1 cellular context compared by ENCODE assay signal in the genomic region with DNA sequence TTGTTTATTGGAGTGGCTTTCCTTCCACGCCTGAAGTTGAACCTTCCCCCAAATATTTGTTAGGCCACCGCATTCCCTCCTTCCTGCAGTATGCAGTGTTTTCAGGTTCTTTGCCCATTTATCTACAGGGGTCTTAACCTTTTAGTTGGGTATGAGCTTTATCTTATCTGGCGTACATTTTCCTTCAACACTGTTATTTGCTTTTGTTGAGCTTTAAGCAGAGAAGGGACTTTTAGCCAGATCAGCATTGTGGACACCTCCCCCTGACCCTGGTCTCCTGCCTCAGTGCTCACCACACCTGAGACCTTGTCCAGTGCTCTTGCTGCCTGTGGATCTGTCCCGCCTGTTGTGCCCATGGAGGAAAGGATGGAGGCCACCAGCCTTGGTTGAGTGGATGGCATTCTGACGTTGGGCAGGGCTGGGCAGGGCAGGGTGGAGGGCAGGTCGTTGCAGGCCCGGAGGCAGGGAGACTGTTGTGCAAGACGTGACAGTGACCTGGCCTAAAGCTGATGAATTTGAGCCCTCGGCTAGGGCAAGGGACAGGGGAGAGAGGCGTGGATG.
TF ChIP-seq lines count a peak whose summit lies in the region.

No MANE protein-coding gene starts in this region.

TF ChIP-seq in HepG2, 621 proteins besides CTCF, POLR2A, EP300 and RAD21 (continues in another document):
- TF ChIP-seq IRF9 (CRISPR knock-in tag; IDR thresholded peaks at IDR 0.05; ENCODE audit: borderline replicate concordance) (0 out of 2 replicates have a peak, but pooled peaks have one; percentile 11), SP5 (CRISPR knock-in tag; IDR thresholded peaks at IDR 0.05; ENCODE audit: borderline replicate concordance, low read depth) (peak; percentile 64; the same call in 1 of the 2 replicates), ZFAT (CRISPR knock-in tag; conservative IDR thresholded peaks at IDR 0.05) (no peak), MED8 (CRISPR knock-in tag; IDR thresholded peaks at IDR 0.05; ENCODE audit: insufficient replicate concordance) (peak; percentile 41), SETDB1 (CRISPR knock-in tag; IDR thresholded peaks at IDR 0.05; ENCODE audit: borderline replicate concordance) (no peak), ZNF430 (CRISPR knock-in tag; IDR thresholded peaks at IDR 0.05) (no peak), RARA (CRISPR knock-in tag; IDR thresholded peaks at IDR 0.05) (peak; percentile 68), MAFF (IDR thresholded peaks at IDR 0.05; ENCODE audit: low read depth, low read length) (0 out of 2 replicates have a peak, but pooled peaks have one; percentile 36), ZNF672 (CRISPR knock-in tag; IDR thresholded peaks at IDR 0.05) (no peak), MIER3 (CRISPR knock-in tag; IDR thresholded peaks at IDR 0.05; ENCODE audit: borderline replicate concordance) (no peak), ISL2 (CRISPR knock-in tag; IDR thresholded peaks at IDR 0.05) (peak; percentile 73; the same call in 1 of the 2 replicates), ZMYM4 (CRISPR knock-in tag; IDR thresholded peaks at IDR 0.05) (no peak), ZKSCAN8 (CRISPR knock-in tag; IDR thresholded peaks at IDR 0.05; ENCODE audit: borderline replicate concordance) (no peak), POLR2AphosphoS5 (IDR thresholded peaks at IDR 0.05; ENCODE audit: low read depth, low read length) (peak; percentile 47; the same call in 1 of the 2 replicates), NCOA2 (CRISPR knock-in tag; IDR thresholded peaks at IDR 0.05) (peak; percentile 67), FOXO4 (CRISPR knock-in tag; conservative IDR thresholded peaks at IDR 0.05) (no peak), ZNF101 (CRISPR knock-in tag; IDR thresholded peaks at IDR 0.05; ENCODE audit: borderline replicate concordance, low read depth) (no peak), ZBTB7B (CRISPR knock-in tag; IDR thresholded peaks at IDR 0.05) (no peak), ELF4 (CRISPR knock-in tag; IDR thresholded peaks at IDR 0.05; ENCODE audit: borderline replicate concordance) (no peak), FOSL1 (CRISPR knock-in tag; IDR thresholded peaks at IDR 0.05; ENCODE audit: borderline replicate concordance) (no peak), PPARG (CRISPR knock-in tag; conservative IDR thresholded peaks at IDR 0.05) (peak; percentile 97), ZNF503 (CRISPR knock-in tag; IDR thresholded peaks at IDR 0.05) (peak; percentile 60; the same call in 1 of the 2 replicates), RXRB (CRISPR knock-in tag; IDR thresholded peaks at IDR 0.05; ENCODE audit: borderline replicate concordance) (peak; percentile 78; the same call in 1 of the 2 replicates), MYC (CRISPR knock-in tag; IDR thresholded peaks at IDR 0.05; ENCODE audit: borderline replicate concordance) (no peak), MAFK (conservative IDR thresholded peaks at IDR 0.05 in 1 of 2, IDR thresholded peaks at IDR 0.05 in 1 of 2; ENCODE audit: low read length in 2 of 2) (peak; percentile 60 to 73), ZNF337 (CRISPR knock-in tag; IDR thresholded peaks at IDR 0.05; ENCODE audit: borderline replicate concordance, low read depth) (no peak), ARNTL (CRISPR knock-in tag; IDR thresholded peaks at IDR 0.05) (peak; percentile 30; the same call in 1 of the 2 replicates), ZFX (CRISPR knock-in tag; IDR thresholded peaks at IDR 0.05; ENCODE audit: low read depth) (peak; percentile 57), ZNF558 (CRISPR knock-in tag; IDR thresholded peaks at IDR 0.05; ENCODE audit: borderline replicate concordance) (no peak), FIP1L1 (IDR thresholded peaks at IDR 0.05; ENCODE audit: borderline replicate concordance, insufficient read depth, low read depth, low read length) (no peak), TP53 (CRISPR knock-in tag; conservative IDR thresholded peaks at IDR 0.05) (no peak), TBX2 (CRISPR knock-in tag; IDR thresholded peaks at IDR 0.05; ENCODE audit: borderline replicate concordance) (peak; percentile 16; the same call in 1 of the 2 replicates), MLX (CRISPR knock-in tag; IDR thresholded peaks at IDR 0.05) (no peak)
- TF ChIP-seq, protein P1, sequence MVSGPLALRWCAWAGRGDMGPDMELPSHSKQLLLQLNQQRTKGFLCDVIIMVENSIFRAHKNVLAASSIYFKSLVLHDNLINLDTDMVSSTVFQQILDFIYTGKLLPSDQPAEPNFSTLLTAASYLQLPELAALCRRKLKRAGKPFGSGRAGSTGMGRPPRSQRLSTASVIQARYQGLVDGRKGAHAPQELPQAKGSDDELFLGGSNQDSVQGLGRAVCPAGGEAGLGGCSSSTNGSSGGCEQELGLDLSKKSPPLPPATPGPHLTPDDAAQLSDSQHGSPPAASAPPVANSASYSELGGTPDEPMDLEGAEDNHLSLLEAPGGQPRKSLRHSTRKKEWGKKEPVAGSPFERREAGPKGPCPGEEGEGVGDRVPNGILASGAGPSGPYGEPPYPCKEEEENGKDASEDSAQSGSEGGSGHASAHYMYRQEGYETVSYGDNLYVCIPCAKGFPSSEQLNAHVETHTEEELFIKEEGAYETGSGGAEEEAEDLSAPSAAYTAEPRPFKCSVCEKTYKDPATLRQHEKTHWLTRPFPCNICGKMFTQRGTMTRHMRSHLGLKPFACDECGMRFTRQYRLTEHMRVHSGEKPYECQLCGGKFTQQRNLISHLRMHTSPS (CRISPR knock-in tag; IDR thresholded peaks at IDR 0.05; ENCODE audit: low read depth): 0 out of 2 replicates have a peak, but pooled peaks have one; percentile 16
- TF ChIP-seq, protein P2, sequence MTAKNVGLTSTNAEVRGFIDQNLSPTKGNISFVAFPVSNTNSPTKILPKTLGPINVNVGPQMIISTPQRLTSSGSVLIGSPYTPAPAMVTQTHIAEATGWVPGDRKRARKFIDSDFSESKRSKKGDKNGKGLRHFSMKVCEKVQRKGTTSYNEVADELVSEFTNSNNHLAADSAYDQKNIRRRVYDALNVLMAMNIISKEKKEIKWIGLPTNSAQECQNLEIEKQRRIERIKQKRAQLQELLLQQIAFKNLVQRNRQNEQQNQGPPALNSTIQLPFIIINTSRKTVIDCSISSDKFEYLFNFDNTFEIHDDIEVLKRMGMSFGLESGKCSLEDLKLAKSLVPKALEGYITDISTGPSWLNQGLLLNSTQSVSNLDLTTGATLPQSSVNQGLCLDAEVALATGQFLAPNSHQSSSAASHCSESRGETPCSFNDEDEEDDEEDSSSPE (CRISPR knock-in tag; IDR thresholded peaks at IDR 0.05): 0 out of 2 replicates have a peak, but pooled peaks have one; percentile 7
- TF ChIP-seq, protein P3, sequence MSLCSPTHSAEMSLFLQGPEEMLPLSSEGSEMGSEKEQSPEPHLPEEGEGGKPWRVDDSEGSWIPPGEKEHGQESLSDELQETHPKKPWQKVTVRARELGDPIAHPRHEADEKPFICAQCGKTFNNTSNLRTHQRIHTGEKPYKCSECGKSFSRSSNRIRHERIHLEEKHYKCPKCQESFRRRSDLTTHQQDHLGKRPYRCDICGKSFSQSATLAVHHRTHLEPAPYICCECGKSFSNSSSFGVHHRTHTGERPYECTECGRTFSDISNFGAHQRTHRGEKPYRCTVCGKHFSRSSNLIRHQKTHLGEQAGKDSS (CRISPR knock-in tag; IDR thresholded peaks at IDR 0.05; ENCODE audit: borderline replicate concordance, low read depth): peak; percentile 96
- TF ChIP-seq, protein P4, sequence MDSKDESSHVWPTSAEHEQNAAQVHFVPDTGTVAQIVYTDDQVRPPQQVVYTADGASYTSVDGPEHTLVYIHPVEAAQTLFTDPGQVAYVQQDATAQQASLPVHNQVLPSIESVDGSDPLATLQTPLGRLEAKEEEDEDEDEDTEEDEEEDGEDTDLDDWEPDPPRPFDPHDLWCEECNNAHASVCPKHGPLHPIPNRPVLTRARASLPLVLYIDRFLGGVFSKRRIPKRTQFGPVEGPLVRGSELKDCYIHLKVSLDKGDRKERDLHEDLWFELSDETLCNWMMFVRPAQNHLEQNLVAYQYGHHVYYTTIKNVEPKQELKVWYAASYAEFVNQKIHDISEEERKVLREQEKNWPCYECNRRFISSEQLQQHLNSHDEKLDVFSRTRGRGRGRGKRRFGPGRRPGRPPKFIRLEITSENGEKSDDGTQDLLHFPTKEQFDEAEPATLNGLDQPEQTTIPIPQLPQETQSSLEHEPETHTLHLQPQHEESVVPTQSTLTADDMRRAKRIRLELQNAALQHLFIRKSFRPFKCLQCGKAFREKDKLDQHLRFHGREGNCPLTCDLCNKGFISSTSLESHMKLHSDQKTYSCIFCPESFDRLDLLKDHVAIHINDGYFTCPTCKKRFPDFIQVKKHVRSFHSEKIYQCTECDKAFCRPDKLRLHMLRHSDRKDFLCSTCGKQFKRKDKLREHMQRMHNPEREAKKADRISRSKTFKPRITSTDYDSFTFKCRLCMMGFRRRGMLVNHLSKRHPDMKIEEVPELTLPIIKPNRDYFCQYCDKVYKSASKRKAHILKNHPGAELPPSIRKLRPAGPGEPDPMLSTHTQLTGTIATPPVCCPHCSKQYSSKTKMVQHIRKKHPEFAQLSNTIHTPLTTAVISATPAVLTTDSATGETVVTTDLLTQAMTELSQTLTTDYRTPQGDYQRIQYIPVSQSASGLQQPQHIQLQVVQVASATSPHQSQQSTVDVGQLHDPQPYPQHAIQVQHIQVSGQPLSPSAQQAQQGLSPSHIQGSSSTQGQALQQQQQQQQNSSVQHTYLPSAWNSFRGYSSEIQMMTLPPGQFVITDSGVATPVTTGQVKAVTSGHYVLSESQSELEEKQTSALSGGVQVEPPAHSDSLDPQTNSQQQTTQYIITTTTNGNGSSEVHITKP (CRISPR knock-in tag; IDR thresholded peaks at IDR 0.05; ENCODE audit: low read depth): no peak
- TF ChIP-seq, protein P5, sequence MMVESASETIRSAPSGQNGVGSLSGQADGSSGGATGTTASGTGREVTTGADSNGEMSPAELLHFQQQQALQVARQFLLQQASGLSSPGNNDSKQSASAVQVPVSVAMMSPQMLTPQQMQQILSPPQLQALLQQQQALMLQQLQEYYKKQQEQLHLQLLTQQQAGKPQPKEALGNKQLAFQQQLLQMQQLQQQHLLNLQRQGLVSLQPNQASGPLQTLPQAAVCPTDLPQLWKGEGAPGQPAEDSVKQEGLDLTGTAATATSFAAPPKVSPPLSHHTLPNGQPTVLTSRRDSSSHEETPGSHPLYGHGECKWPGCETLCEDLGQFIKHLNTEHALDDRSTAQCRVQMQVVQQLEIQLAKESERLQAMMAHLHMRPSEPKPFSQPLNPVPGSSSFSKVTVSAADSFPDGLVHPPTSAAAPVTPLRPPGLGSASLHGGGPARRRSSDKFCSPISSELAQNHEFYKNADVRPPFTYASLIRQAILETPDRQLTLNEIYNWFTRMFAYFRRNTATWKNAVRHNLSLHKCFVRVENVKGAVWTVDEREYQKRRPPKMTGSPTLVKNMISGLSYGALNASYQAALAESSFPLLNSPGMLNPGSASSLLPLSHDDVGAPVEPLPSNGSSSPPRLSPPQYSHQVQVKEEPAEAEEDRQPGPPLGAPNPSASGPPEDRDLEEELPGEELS (CRISPR knock-in tag; IDR thresholded peaks at IDR 0.05): peak; percentile 72
